20 cellular contexts compared by ENCODE assay signal in genomic region chr13:51317262-51317661, GRCh38. TPM values are rescaled to one million over a fixed set of nuclear protein-coding genes. Genes with fewer than 3 reads are reported as not detected.
DNase-seq lines count a peak whose midpoint lies in the region; ATAC-seq and TF ChIP-seq lines count a peak whose summit lies in the region.
"Had no signal": no experiment of that assay in that cellular context is flagged by ENCODE, and none has a peak within 500 bp of the region (broad histone marks: within the 10 kb centered on the region; RNA-seq: fewer than 3 reads in every experiment).

No MANE protein-coding gene starts in this region.

- H3K4me1 ChIP-seq in PC-3 (ENCODE audit: insufficient read depth, low read length) (peaks cover 17% of the 10 kb centered on the region), fibroblast of lung (ENCODE audit: control insufficient read depth, extremely low read depth, insufficient read depth, low read length) (no peaks in the 10 kb centered on the region), skeletal muscle satellite cell (ENCODE audit: control insufficient read depth, insufficient read depth, low read length) (peaks cover 30% of the 10 kb centered on the region)
- H3K4me1 ChIP-seq: SJSA1, upper lobe of right lung had no signal

- H3K27ac Mint-ChIP-seq in naive thymus-derived CD8-positive, alpha-beta T cell = no peak overlapping the region
- H3K27ac Mint-ChIP-seq: activated CD8-positive, alpha-beta memory T cell treated with anti-CD3 and anti-CD28 coated beads, Interleukin-2, amount 10 ng/mL, durations not matched to agents 7 days and 5 days; stimulated activated naive CD8-positive, alpha-beta T cell treated with anti-CD3 and anti-CD28 coated beads, Interleukin-15, amount 100 ng/mL, for 72 hours had no signal

- H3K9me3 Mint-ChIP-seq in naive thymus-derived CD8-positive, alpha-beta T cell = no peaks in the 10 kb centered on the region
- H3K9me3 Mint-ChIP-seq: stimulated activated naive CD8-positive, alpha-beta T cell treated with anti-CD3 and anti-CD28 coated beads, Interleukin-15, amount 100 ng/mL, for 72 hours had no signal

- H3K79me2 ChIP-seq in PC-3 (ENCODE audit: low read length) = no peaks in the 10 kb centered on the region
- H3K79me2 ChIP-seq in fibroblast of lung (ENCODE audit: control insufficient read depth, insufficient read depth, low read length) = no peaks in the 10 kb centered on the region

- H3K4me1 Mint-ChIP-seq in naive thymus-derived CD8-positive, alpha-beta T cell = no peaks in the 10 kb centered on the region
- H3K4me1 Mint-ChIP-seq: activated CD8-positive, alpha-beta memory T cell treated with anti-CD3 and anti-CD28 coated beads, Interleukin-2, amount 10 ng/mL, durations not matched to agents 7 days and 5 days; stimulated activated naive CD8-positive, alpha-beta T cell treated with anti-CD3 and anti-CD28 coated beads, Interleukin-15, amount 100 ng/mL, for 72 hours had no signal

- peak; percentile 2 for DNase-seq in Caki2 (ENCODE audit: low read depth)
- DNase-seq in PC-3 = peak; percentile 76
- peak; percentile 10 to 72 for DNase-seq in fibroblast of lung (ENCODE audit: low read depth in 2 of 2)
- DNase-seq in NCI-H146 treated with DMSO at 0.1 percent for 48 hours (lab: John Stamatoyannopoulos, UW; ENCODE audit: unreplicated experiment) = no peak
- no peak for DNase-seq in naive thymus-derived CD8-positive, alpha-beta T cell
- DNase-seq: activated CD8-positive, alpha-beta memory T cell treated with anti-CD3 and anti-CD28 coated beads, Interleukin-2, amount 10 ng/mL, durations not matched to agents 7 days and 5 days; GDM1; Kasumi-1; NCI-H1417; NCI-H774; nucleus accumbens; OCI-M1; right cardiac atrium; stimulated activated naive CD8-positive, alpha-beta T cell treated with anti-CD3 and anti-CD28 coated beads, Interleukin-15, amount 100 ng/mL, for 72 hours; upper lobe of right lung had no signal

- H2AFZ ChIP-seq in PC-3 (ENCODE audit: low read length) (no peak overlapping the region), fibroblast of lung (ENCODE audit: low read length) (no peak overlapping the region)

- no TSS peak for BruUV-seq in PC-3 (replicated peaks; lab: Mats Ljungman, UMichigan)

- peak overlapping the region; percentile 35; the same call in 1 of the 2 replicates for H3K9ac ChIP-seq in PC-3 (ENCODE audit: low read length)
- no peak overlapping the region for H3K9ac ChIP-seq in fibroblast of lung (ENCODE audit: insufficient read depth, low read length)
- H3K9ac ChIP-seq in skeletal muscle satellite cell (ENCODE audit: low read depth, low read length) = peak overlapping the region; percentile 18

- no peaks in the 10 kb centered on the region for H4K20me1 ChIP-seq in PC-3 (ENCODE audit: low read length)
- H4K20me1 ChIP-seq in fibroblast of lung (ENCODE audit: control insufficient read depth, extremely low read depth, insufficient read depth, low read length) = no peaks in the 10 kb centered on the region

- intact Hi-C loops in PC-3 (cut with micrococcal nuclease) = no loop called here

- POLR2A ChIA-PET in PC-3 (lab: Charles Lee; ENCODE audit: unreplicated experiment) = no interaction called here
- POLR2A ChIA-PET in naive thymus-derived CD8-positive, alpha-beta T cell (lab: Charles Lee) = no interaction called here

- H3K36me3 ChIP-seq in PC-3 (ENCODE audit: low read depth, low read length) (no peaks in the 10 kb centered on the region), fibroblast of lung (ENCODE audit: control insufficient read depth, insufficient read depth, low read length) (no peaks in the 10 kb centered on the region), skeletal muscle satellite cell (ENCODE audit: insufficient read depth, low read length) (no peaks in the 10 kb centered on the region)
- H3K36me3 ChIP-seq: SJSA1, upper lobe of right lung had no signal

- no peak overlapping the region for H3K4me3 ChIP-seq in PC-3 (ENCODE audit: low read length)
- no peak overlapping the region for H3K4me3 ChIP-seq in fibroblast of lung (replicated peaks in 1 of 4; ENCODE audit: control extremely low read depth in 1 of 4, insufficient read depth in 1 of 4, low read depth in 3 of 4, low read length in 4 of 4)
- H3K4me3 ChIP-seq in skeletal muscle satellite cell (ENCODE audit: low read length) = no peak overlapping the region
- H3K4me3 ChIP-seq: SJSA1, upper lobe of right lung had no signal

- TF ChIP-seq CTCF in PC-3 (conservative IDR thresholded peaks at IDR 0.05; ENCODE audit: low read depth, low read length) (no peak), fibroblast of lung (conservative IDR thresholded peaks at IDR 0.05 in 1 of 2, IDR thresholded peaks at IDR 0.05 in 1 of 2; ENCODE audit: low read depth in 1 of 2, low read length in 2 of 2) (no peak)

- H3K36me3 Mint-ChIP-seq in naive thymus-derived CD8-positive, alpha-beta T cell = no peaks in the 10 kb centered on the region
- H3K36me3 Mint-ChIP-seq: activated CD8-positive, alpha-beta memory T cell treated with anti-CD3 and anti-CD28 coated beads, Interleukin-2, amount 10 ng/mL, durations not matched to agents 7 days and 5 days had no signal

- peak; percentile 84 for ATAC-seq in PC-3
- ATAC-seq in HG02763 (IDR thresholded peaks at IDR 0.05; ENCODE audit: unreplicated experiment) = no peak
- ATAC-seq in naive thymus-derived CD8-positive, alpha-beta T cell = no peak
- ATAC-seq: activated CD4-positive, CD25-positive, alpha-beta regulatory T cell treated with anti-CD3 and anti-CD28 coated beads, Interleukin-2, amount 50 U/mL, for 24 hours; activated CD8-positive, alpha-beta memory T cell treated with anti-CD3 and anti-CD28 coated beads, Interleukin-2, amount 10 ng/mL, durations not matched to agents 7 days and 5 days; right cardiac atrium; stimulated activated naive CD8-positive, alpha-beta T cell treated with anti-CD3 and anti-CD28 coated beads, Interleukin-15, amount 100 ng/mL, for 72 hours; upper lobe of right lung had no signal

- H3K4me2 ChIP-seq in PC-3 (ENCODE audit: low read length) (peak overlapping the region; percentile 51), fibroblast of lung (ENCODE audit: extremely low read depth, insufficient read depth, low read length) (no peak overlapping the region), skeletal muscle satellite cell (ENCODE audit: low read length) (no peak overlapping the region)

- peaks cover 0 to under 1% (median under 1%) of the 10 kb centered on the region in 5 donors for H3K27me3 Mint-ChIP-seq in naive thymus-derived CD8-positive, alpha-beta T cell

- H3F3A ChIP-seq in PC-3 (ENCODE audit: low read length, unreplicated experiment) = no peaks in the 10 kb centered on the region

- peak overlapping the region; percentile 85 for H3K27ac ChIP-seq in PC-3 (ENCODE audit: low read length)
- H3K27ac ChIP-seq in fibroblast of lung (ENCODE audit: insufficient read depth, low read length) = no peak overlapping the region
- H3K27ac ChIP-seq: SJSA1, upper lobe of right lung had no signal

- no peak overlapping the region for H3K4me3 Mint-ChIP-seq in naive thymus-derived CD8-positive, alpha-beta T cell
- H3K4me3 Mint-ChIP-seq: activated CD8-positive, alpha-beta memory T cell treated with anti-CD3 and anti-CD28 coated beads, Interleukin-2, amount 10 ng/mL, durations not matched to agents 7 days and 5 days; stimulated activated naive CD8-positive, alpha-beta T cell treated with anti-CD3 and anti-CD28 coated beads, Interleukin-15, amount 100 ng/mL, for 72 hours had no signal

- CTCF ChIA-PET in PC-3 (lab: Charles Lee) = no interaction called here

- H3K27me3 ChIP-seq in PC-3 (ENCODE audit: low read length) (no peaks in the 10 kb centered on the region), fibroblast of lung (ENCODE audit: control insufficient read depth, insufficient read depth, low read length) (peaks cover 2% of the 10 kb centered on the region), skeletal muscle satellite cell (ENCODE audit: control insufficient read depth, insufficient read depth, low read length) (peaks cover 8% of the 10 kb centered on the region)
- H3K27me3 ChIP-seq: upper lobe of right lung had no signal

- H3K9me2 ChIP-seq in PC-3 (replicated peaks; ENCODE audit: low read length) = no peaks in the 10 kb centered on the region

- in situ Hi-C loops in Caki2 (cut with HindIII; ENCODE audit: low pct_unique_long_range_greater_than_20kb, low sequenced_read_pairs) = no loop called here

- H3K9me3 ChIP-seq in PC-3 (ENCODE audit: low read length) (no peaks in the 10 kb centered on the region), fibroblast of lung (ENCODE audit: control insufficient read depth, insufficient read depth, low read depth, low read length) (no peaks in the 10 kb centered on the region), skeletal muscle satellite cell (replicated peaks; ENCODE audit: low read length) (no peaks in the 10 kb centered on the region)
- H3K9me3 ChIP-seq: SJSA1, upper lobe of right lung had no signal

RNA-seq across cellular contexts. Expression of gene SERPINE3, which starts 22.2 kb away (rescaled TPM):
- not detected in 2 replicates for total RNA-seq in Caki2 (2014; rRNA removed; shearing (Covaris generic); ENCODE audit: low replicate concordance)
- total RNA-seq in PC-3 (2014; rRNA removed) = not detected in 2 replicates
- not detected in 2 replicates for total RNA-seq in fibroblast of lung
- not detected in 2 replicates for polyA plus RNA-seq in fibroblast of lung
- polyA plus RNA-seq in fibroblast of lung (2012) = not detected in 2 replicates
- polyA minus RNA-seq in fibroblast of lung (ENCODE audit: low replicate concordance) = not detected in 2 replicates
- not detected in 2 replicates for total RNA-seq in skeletal muscle satellite cell (2012; rRNA removed)
- not detected for total RNA-seq in naive thymus-derived CD8-positive, alpha-beta T cell
- polyA plus RNA-seq in naive thymus-derived CD8-positive, alpha-beta T cell = not detected
- total RNA-seq: activated CD8-positive, alpha-beta memory T cell treated with anti-CD3 and anti-CD28 coated beads, Interleukin-2, amount 10 ng/mL, durations not matched to agents 7 days and 5 days; right cardiac atrium; SJSA1; upper lobe of right lung had no signal
- polyA plus RNA-seq: BJ, right cardiac atrium had no signal

Comparison
In these comparisons a context has a peak if more than half of its experiments do, and no peak if none do; other contexts are left out.
1. DNase-seq: peak in Caki2 (single experiment), PC-3 (single experiment) and fibroblast of lung (2 of 2); none in NCI-H146 treated with DMSO at 0.1 percent for 48 hours (single experiment) and naive thymus-derived CD8-positive, alpha-beta T cell (0 of 10).